8 cellular contexts compared by ENCODE assay signal in the genomic region with DNA sequence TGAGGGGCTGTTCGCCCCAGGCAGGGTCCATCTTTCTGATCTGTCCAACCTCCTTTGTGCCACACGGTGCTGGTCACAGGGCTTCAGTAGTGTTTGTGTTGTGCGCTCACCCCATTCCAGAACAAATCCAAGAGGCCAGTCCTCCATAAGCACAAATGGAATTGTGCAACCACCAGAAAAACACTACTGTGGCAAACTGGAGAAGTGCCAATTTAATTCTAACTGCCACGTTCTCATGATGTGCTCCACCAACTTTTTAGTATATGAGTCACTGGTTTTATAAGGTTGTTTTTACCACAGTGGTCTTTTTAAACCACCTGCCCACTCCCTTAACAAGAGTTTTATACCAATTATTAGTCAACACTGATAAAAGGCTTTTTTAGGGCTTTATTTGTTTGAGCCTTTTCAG.
A peak's percentile ranks its signal among the peaks of the same experiment; 100 is the strongest.
DNase-seq lines count a peak whose midpoint lies in the region; ATAC-seq lines count a peak whose summit lies in the region.

No MANE protein-coding gene starts in this region.

- no peaks in the 10 kb centered on the region for H3K27me3 ChIP-seq in skeletal muscle satellite cell (ENCODE audit: control insufficient read depth, insufficient read depth, low read length)

- DNase-seq in NCI-H146 (lab: John Stamatoyannopoulos, UW) (peak; percentile 26), NCI-H146 treated with DMSO at 0.1 percent for 48 hours (lab: John Stamatoyannopoulos, UW; ENCODE audit: unreplicated experiment) (no peak), NCI-H510A (lab: John Stamatoyannopoulos, UW) (peak; percentile 26), epithelial cell of prostate (ENCODE audit: low read depth, low spot score) (peak; percentile 43), pons (ENCODE audit: low spot score) (no peak), NCI-H2081 treated with DMSO at 0.1 percent for 48 hours (lab: John Stamatoyannopoulos, UW) (no peak)

- no peak overlapping the region for H3K4me2 ChIP-seq in skeletal muscle satellite cell (ENCODE audit: low read length)

- H3K9me3 ChIP-seq in skeletal muscle satellite cell (replicated peaks; ENCODE audit: low read length), result no peaks in the 10 kb centered on the region

- H3K9ac ChIP-seq in skeletal muscle satellite cell (ENCODE audit: low read depth, low read length), result peak overlapping the region; percentile 13

- no peak overlapping the region for H3K27ac ChIP-seq in epithelial cell of prostate

- peaks cover 38% of the 10 kb centered on the region for H3K36me3 ChIP-seq in skeletal muscle satellite cell (ENCODE audit: insufficient read depth, low read length)

- H3K4me1 ChIP-seq in skeletal muscle satellite cell (ENCODE audit: control insufficient read depth, insufficient read depth, low read length), result peaks cover 40% of the 10 kb centered on the region

- no peak for ATAC-seq in GM21367 (IDR thresholded peaks at IDR 0.05; ENCODE audit: unreplicated experiment)

- no peak overlapping the region for H3K4me3 ChIP-seq in skeletal muscle satellite cell (ENCODE audit: low read length)

Comparison
In these comparisons a context has a peak if more than half of its experiments do, and no peak if none do; other contexts are left out.
1. DNase-seq: peak in NCI-H146 (single experiment), NCI-H510A (single experiment) and epithelial cell of prostate (single experiment); none in NCI-H146 treated with DMSO at 0.1 percent for 48 hours (single experiment), pons (single experiment) and NCI-H2081 treated with DMSO at 0.1 percent for 48 hours (single experiment).